ENCODE assay signal across 25 cellular contexts in the genomic region with DNA sequence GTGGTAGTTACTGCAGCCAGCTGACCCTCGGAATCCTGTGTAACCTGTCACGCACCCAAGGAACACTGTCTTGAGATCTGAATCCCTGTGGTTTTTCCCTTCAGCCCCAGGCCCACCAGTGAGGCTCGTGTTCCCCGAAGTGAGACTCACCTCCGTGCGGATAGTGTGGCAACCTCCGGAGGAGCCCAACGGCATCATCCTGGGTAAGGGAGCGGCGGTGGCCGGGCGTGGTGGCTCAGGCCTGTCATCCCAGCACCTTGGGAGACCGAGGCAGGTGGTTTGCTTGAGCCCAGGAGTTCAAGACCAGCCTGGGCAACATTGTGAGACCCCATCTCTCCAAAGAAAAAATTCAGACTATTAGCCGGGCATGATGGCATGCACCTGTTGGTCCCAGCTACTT.
"Had no signal": no experiment of that assay in that cellular context is flagged by ENCODE, and none has a peak within 500 bp of the region (broad histone marks: within the 10 kb centered on the region; RNA-seq: fewer than 3 reads in every experiment).

No MANE protein-coding gene starts in this region.

- H3K9me3 ChIP-seq: colonic mucosa, gastroesophageal sphincter, heart left ventricle, left ventricle myocardium inferior, lower lobe of right lung, neutrophil, prostate gland, right atrium auricular region, thyroid gland had no signal

- H3K27ac ChIP-seq: colonic mucosa, epithelial cell of prostate, gastroesophageal sphincter, heart left ventricle, left ventricle myocardium inferior, lower lobe of right lung, neutrophil, parathyroid adenoma, prostate gland, right atrium auricular region, thyroid gland had no signal

- ATAC-seq: esophagus mucosa; gastroesophageal sphincter; heart left ventricle; left colon; lower lobe of right lung; natural killer cell; sciatic nerve; stimulated activated naive CD8-positive, alpha-beta T cell treated with anti-CD3 and anti-CD28 coated beads, Interleukin-15, amount 100 ng/mL, for 72 hours had no signal

- H3K4me3 ChIP-seq: colonic mucosa, gastroesophageal sphincter, heart left ventricle, left ventricle myocardium inferior, lower lobe of right lung, prostate gland, right atrium auricular region, thyroid gland had no signal

- FAIRE-seq: islet of Langerhans had no signal

- H3K36me3 ChIP-seq: colonic mucosa, gastroesophageal sphincter, heart left ventricle, left ventricle myocardium inferior, lower lobe of right lung, neutrophil, prostate gland, right atrium auricular region, thyroid gland had no signal

- H3K27me3 ChIP-seq: colonic mucosa, gastroesophageal sphincter, heart left ventricle, neutrophil, right atrium auricular region, thyroid gland had no signal

- DNase-seq: central memory CD4-positive, alpha-beta T cell; colonic mucosa; effector CD8-positive, alpha-beta T cell; endodermal cell; foreskin fibroblast; heart left ventricle; hippocampal formation; kidney glomerular epithelial cell; left colon; left ventricle myocardium inferior; lower lobe of right lung; natural killer cell; stimulated activated CD4-positive, alpha-beta T cell treated with anti-CD3 and anti-CD28 coated beads, Interleukin-4, amount 100 ng/mL, for 4 hours; stimulated activated naive CD4-positive, alpha-beta T cell; stimulated activated naive CD8-positive, alpha-beta T cell treated with anti-CD3 and anti-CD28 coated beads, Interleukin-15, amount 100 ng/mL, for 72 hours; thyroid gland had no signal

- H3K4me1 ChIP-seq: colonic mucosa, gastroesophageal sphincter, heart left ventricle, left ventricle myocardium inferior, lower lobe of right lung, parathyroid adenoma, prostate gland, right atrium auricular region, thyroid gland had no signal

- H3K9ac ChIP-seq: parathyroid adenoma had no signal
